1 cellular context compared by ENCODE assay signal in the genomic region with DNA sequence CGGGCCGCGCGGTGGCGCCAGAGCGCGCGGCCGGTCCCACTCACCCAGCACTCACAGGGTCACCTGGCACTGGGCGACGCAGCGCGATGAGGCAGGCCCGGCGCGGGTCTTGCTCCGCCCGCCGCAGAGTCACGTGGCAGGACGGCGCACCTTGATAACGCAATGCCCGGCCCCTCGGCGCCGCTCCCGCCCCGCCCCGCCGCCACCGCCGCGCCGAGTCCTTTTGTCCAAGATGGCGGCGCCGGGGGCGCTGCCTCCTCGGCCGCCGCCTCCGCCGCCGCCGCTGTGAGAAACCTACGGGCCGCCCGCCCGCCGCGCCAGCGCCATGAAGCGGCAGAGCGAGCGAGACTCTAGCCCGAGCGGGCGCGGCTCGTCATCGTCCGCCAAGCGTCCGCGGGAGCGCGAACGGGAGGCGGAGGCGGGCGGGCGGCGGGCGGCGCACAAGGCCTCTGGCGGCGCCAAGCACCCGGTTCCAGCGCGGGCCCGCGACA.
TF ChIP-seq lines count a peak whose summit lies in the region.

A gene with protein sequence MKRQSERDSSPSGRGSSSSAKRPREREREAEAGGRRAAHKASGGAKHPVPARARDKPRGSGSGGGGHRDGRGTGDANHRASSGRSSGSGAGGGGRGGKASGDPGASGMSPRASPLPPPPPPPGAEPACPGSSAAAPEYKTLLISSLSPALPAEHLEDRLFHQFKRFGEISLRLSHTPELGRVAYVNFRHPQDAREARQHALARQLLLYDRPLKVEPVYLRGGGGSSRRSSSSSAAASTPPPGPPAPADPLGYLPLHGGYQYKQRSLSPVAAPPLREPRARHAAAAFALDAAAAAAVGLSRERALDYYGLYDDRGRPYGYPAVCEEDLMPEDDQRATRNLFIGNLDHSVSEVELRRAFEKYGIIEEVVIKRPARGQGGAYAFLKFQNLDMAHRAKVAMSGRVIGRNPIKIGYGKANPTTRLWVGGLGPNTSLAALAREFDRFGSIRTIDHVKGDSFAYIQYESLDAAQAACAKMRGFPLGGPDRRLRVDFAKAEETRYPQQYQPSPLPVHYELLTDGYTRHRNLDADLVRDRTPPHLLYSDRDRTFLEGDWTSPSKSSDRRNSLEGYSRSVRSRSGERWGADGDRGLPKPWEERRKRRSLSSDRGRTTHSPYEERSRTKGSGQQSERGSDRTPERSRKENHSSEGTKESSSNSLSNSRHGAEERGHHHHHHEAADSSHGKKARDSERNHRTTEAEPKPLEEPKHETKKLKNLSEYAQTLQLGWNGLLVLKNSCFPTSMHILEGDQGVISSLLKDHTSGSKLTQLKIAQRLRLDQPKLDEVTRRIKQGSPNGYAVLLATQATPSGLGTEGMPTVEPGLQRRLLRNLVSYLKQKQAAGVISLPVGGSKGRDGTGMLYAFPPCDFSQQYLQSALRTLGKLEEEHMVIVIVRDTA (plus strand): TSS at position 211 of the 491 bp plus-strand sequence. CDS start 115 bp downstream, at position 326.

TF ChIP-seq in WTC11, 78 proteins besides CTCF, POLR2A, EP300 and RAD21 (continued from another document and continues in another):
- TF ChIP-seq PREB (CRISPR knock-in tag; IDR thresholded peaks at IDR 0.05; ENCODE audit: borderline replicate concordance) (no peak), IRF2 (CRISPR knock-in tag; IDR thresholded peaks at IDR 0.05; ENCODE audit: borderline replicate concordance, low read depth) (no peak), USF1 (CRISPR knock-in tag; IDR thresholded peaks at IDR 0.05) (peak; percentile 98), OVOL2 (CRISPR knock-in tag; IDR thresholded peaks at IDR 0.05; ENCODE audit: borderline replicate concordance) (no peak), ESRRA (CRISPR knock-in tag; IDR thresholded peaks at IDR 0.05; ENCODE audit: borderline replicate concordance) (peak; percentile 80), ZBTB43 (CRISPR knock-in tag; IDR thresholded peaks at IDR 0.05) (no peak), GTF2I (CRISPR knock-in tag; conservative IDR thresholded peaks at IDR 0.05) (no peak), GRHL2 (CRISPR knock-in tag; IDR thresholded peaks at IDR 0.05; ENCODE audit: insufficient replicate concordance, severe bottlenecking) (no peak), FOXP1 (CRISPR knock-in tag; IDR thresholded peaks at IDR 0.05; ENCODE audit: borderline replicate concordance) (peak; percentile 13; the same call in 1 of the 2 replicates), ZNF671 (CRISPR knock-in tag; IDR thresholded peaks at IDR 0.05) (no peak), ZNF532 (CRISPR knock-in tag; IDR thresholded peaks at IDR 0.05; ENCODE audit: borderline replicate concordance) (no peak), ZNF423 (CRISPR knock-in tag; IDR thresholded peaks at IDR 0.05) (no peak), NR3C1 (CRISPR knock-in tag; conservative IDR thresholded peaks at IDR 0.05; ENCODE audit: low read depth) (no peak), ELF4 (CRISPR knock-in tag; IDR thresholded peaks at IDR 0.05; ENCODE audit: low read depth) (no peak), MAX (CRISPR knock-in tag; IDR thresholded peaks at IDR 0.05) (peak; percentile 89), TP53 (CRISPR knock-in tag; IDR thresholded peaks at IDR 0.05) (no peak), ETV6 (CRISPR knock-in tag; IDR thresholded peaks at IDR 0.05) (peak; percentile 84; the same call in 1 of the 2 replicates), SOX15 (CRISPR knock-in tag; IDR thresholded peaks at IDR 0.05) (no peak), RELA (CRISPR knock-in tag; IDR thresholded peaks at IDR 0.05; ENCODE audit: borderline replicate concordance) (no peak), GABPB1 (CRISPR knock-in tag; IDR thresholded peaks at IDR 0.05) (peak; percentile 67), ZNF232 (CRISPR knock-in tag; IDR thresholded peaks at IDR 0.05) (no peak)
- TF ChIP-seq, protein P1, sequence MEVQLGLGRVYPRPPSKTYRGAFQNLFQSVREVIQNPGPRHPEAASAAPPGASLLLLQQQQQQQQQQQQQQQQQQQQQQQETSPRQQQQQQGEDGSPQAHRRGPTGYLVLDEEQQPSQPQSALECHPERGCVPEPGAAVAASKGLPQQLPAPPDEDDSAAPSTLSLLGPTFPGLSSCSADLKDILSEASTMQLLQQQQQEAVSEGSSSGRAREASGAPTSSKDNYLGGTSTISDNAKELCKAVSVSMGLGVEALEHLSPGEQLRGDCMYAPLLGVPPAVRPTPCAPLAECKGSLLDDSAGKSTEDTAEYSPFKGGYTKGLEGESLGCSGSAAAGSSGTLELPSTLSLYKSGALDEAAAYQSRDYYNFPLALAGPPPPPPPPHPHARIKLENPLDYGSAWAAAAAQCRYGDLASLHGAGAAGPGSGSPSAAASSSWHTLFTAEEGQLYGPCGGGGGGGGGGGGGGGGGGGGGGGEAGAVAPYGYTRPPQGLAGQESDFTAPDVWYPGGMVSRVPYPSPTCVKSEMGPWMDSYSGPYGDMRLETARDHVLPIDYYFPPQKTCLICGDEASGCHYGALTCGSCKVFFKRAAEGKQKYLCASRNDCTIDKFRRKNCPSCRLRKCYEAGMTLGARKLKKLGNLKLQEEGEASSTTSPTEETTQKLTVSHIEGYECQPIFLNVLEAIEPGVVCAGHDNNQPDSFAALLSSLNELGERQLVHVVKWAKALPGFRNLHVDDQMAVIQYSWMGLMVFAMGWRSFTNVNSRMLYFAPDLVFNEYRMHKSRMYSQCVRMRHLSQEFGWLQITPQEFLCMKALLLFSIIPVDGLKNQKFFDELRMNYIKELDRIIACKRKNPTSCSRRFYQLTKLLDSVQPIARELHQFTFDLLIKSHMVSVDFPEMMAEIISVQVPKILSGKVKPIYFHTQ (CRISPR knock-in tag; IDR thresholded peaks at IDR 0.05) = 0 out of 2 replicates have a peak, but pooled peaks have one; percentile 20
- TF ChIP-seq, protein P2, sequence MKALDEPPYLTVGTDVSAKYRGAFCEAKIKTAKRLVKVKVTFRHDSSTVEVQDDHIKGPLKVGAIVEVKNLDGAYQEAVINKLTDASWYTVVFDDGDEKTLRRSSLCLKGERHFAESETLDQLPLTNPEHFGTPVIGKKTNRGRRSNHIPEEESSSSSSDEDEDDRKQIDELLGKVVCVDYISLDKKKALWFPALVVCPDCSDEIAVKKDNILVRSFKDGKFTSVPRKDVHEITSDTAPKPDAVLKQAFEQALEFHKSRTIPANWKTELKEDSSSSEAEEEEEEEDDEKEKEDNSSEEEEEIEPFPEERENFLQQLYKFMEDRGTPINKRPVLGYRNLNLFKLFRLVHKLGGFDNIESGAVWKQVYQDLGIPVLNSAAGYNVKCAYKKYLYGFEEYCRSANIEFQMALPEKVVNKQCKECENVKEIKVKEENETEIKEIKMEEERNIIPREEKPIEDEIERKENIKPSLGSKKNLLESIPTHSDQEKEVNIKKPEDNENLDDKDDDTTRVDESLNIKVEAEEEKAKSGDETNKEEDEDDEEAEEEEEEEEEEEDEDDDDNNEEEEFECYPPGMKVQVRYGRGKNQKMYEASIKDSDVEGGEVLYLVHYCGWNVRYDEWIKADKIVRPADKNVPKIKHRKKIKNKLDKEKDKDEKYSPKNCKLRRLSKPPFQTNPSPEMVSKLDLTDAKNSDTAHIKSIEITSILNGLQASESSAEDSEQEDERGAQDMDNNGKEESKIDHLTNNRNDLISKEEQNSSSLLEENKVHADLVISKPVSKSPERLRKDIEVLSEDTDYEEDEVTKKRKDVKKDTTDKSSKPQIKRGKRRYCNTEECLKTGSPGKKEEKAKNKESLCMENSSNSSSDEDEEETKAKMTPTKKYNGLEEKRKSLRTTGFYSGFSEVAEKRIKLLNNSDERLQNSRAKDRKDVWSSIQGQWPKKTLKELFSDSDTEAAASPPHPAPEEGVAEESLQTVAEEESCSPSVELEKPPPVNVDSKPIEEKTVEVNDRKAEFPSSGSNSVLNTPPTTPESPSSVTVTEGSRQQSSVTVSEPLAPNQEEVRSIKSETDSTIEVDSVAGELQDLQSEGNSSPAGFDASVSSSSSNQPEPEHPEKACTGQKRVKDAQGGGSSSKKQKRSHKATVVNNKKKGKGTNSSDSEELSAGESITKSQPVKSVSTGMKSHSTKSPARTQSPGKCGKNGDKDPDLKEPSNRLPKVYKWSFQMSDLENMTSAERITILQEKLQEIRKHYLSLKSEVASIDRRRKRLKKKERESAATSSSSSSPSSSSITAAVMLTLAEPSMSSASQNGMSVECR (CRISPR knock-in tag; IDR thresholded peaks at IDR 0.05; ENCODE audit: borderline replicate concordance) = no peak
- TF ChIP-seq, protein P3, sequence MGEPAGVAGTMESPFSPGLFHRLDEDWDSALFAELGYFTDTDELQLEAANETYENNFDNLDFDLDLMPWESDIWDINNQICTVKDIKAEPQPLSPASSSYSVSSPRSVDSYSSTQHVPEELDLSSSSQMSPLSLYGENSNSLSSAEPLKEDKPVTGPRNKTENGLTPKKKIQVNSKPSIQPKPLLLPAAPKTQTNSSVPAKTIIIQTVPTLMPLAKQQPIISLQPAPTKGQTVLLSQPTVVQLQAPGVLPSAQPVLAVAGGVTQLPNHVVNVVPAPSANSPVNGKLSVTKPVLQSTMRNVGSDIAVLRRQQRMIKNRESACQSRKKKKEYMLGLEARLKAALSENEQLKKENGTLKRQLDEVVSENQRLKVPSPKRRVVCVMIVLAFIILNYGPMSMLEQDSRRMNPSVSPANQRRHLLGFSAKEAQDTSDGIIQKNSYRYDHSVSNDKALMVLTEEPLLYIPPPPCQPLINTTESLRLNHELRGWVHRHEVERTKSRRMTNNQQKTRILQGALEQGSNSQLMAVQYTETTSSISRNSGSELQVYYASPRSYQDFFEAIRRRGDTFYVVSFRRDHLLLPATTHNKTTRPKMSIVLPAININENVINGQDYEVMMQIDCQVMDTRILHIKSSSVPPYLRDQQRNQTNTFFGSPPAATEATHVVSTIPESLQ (CRISPR knock-in tag; IDR thresholded peaks at IDR 0.05) = no peak
- TF ChIP-seq, protein P4, sequence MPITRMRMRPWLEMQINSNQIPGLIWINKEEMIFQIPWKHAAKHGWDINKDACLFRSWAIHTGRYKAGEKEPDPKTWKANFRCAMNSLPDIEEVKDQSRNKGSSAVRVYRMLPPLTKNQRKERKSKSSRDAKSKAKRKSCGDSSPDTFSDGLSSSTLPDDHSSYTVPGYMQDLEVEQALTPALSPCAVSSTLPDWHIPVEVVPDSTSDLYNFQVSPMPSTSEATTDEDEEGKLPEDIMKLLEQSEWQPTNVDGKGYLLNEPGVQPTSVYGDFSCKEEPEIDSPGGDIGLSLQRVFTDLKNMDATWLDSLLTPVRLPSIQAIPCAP (CRISPR knock-in tag; IDR thresholded peaks at IDR 0.05) = no peak; the same call in 1 of the 2 replicates
